ENCODE assay signal across 23 cellular contexts in genomic region chr2:30978854-30979253, GRCh38.
"Had no signal": no experiment of that assay in that cellular context is flagged by ENCODE, and none has a peak within 500 bp of the region (broad histone marks: within the 10 kb centered on the region; RNA-seq: fewer than 3 reads in every experiment).

No MANE protein-coding gene starts in this region.

- H3K36me3 ChIP-seq: neural progenitor cell, uterus had no signal

- H3K4me3 ChIP-seq: hepatocyte, neural progenitor cell, smooth muscle cell, testis, uterus had no signal

- H3K36me3 Mint-ChIP-seq: activated CD8-positive, alpha-beta memory T cell treated with anti-CD3 and anti-CD28 coated beads, Interleukin-2, amount 10 ng/mL, durations not matched to agents 7 days and 5 days; activated naive CD4-positive, alpha-beta T cell treated with anti-CD3 and anti-CD28 coated beads, Interleukin-2, amount 50 U/mL, for 24 hours; brain; mesothelial cell of epicardium; naive thymus-derived CD8-positive, alpha-beta T cell; neural progenitor cell had no signal

- H3K9me3 Mint-ChIP-seq: activated CD4-positive, alpha-beta T cell treated with anti-CD3 and anti-CD28 coated beads, Interleukin-2, amount 10 ng/mL, durations not matched to agents 7 days and 5 days; activated CD8-positive, alpha-beta T cell treated with anti-CD3 and anti-CD28 coated beads for 36 hours; activated naive CD4-positive, alpha-beta T cell treated with anti-CD3 and anti-CD28 coated beads, Interleukin-2, amount 50 U/mL, for 24 hours; activated T-helper 1 cell treated with anti-CD3 and anti-CD28 coated beads, Interleukin-12 subunit alpha, Interleukin-12 subunit beta, Interleukin-2, Interleukin-4 antibody, amounts not matched to agents 30 ng/mL and 10 ng/mL and 1 ng/mL, durations not matched to agents 14 hours and 24 hours and 36 hours; brain; mesothelial cell of epicardium; naive thymus-derived CD8-positive, alpha-beta T cell; neural progenitor cell had no signal

- H3K4me1 Mint-ChIP-seq: activated CD4-positive, alpha-beta T cell treated with anti-CD3 and anti-CD28 coated beads, Interleukin-2, amount 10 ng/mL, durations not matched to agents 7 days and 5 days; activated naive CD4-positive, alpha-beta T cell treated with anti-CD3 and anti-CD28 coated beads, Interleukin-2, amount 50 U/mL, for 24 hours had no signal

- H3K27ac Mint-ChIP-seq: activated CD4-positive, alpha-beta T cell treated with anti-CD3 and anti-CD28 coated beads, Interleukin-2, amount 10 ng/mL, durations not matched to agents 7 days and 5 days; activated CD8-positive, alpha-beta memory T cell treated with anti-CD3 and anti-CD28 coated beads, Interleukin-2, amount 10 ng/mL, durations not matched to agents 7 days and 5 days; activated CD8-positive, alpha-beta T cell treated with anti-CD3 and anti-CD28 coated beads for 36 hours; activated naive CD4-positive, alpha-beta T cell treated with anti-CD3 and anti-CD28 coated beads, Interleukin-2, amount 50 U/mL, for 24 hours; activated T-helper 1 cell treated with anti-CD3 and anti-CD28 coated beads, Interleukin-12 subunit alpha, Interleukin-12 subunit beta, Interleukin-2, Interleukin-4 antibody, amounts not matched to agents 30 ng/mL and 10 ng/mL and 1 ng/mL, durations not matched to agents 14 hours and 24 hours and 36 hours; mesothelial cell of epicardium; naive thymus-derived CD8-positive, alpha-beta T cell; neural progenitor cell had no signal

- ATAC-seq: activated CD8-positive, alpha-beta T cell treated with anti-CD3 and anti-CD28 coated beads for 36 hours; naive thymus-derived CD8-positive, alpha-beta T cell; sciatic nerve had no signal

- H3K27me3 Mint-ChIP-seq: activated naive CD4-positive, alpha-beta T cell treated with anti-CD3 and anti-CD28 coated beads, Interleukin-2, amount 50 U/mL, for 24 hours had no signal

- H3K27me3 ChIP-seq: neural progenitor cell, testis, uterus had no signal

- H3K27ac ChIP-seq: hepatocyte, neural progenitor cell, uterus had no signal

- DNase-seq: activated CD4-positive, alpha-beta T cell treated with anti-CD3 and anti-CD28 coated beads, Interleukin-2, amount 10 ng/mL, durations not matched to agents 7 days and 5 days; activated CD8-positive, alpha-beta memory T cell treated with anti-CD3 and anti-CD28 coated beads, Interleukin-2, amount 10 ng/mL, durations not matched to agents 7 days and 5 days; activated CD8-positive, alpha-beta T cell treated with anti-CD3 and anti-CD28 coated beads for 36 hours; activated gamma-delta T cell; left ventricle myocardium superior; mammary epithelial cell; naive thymus-derived CD8-positive, alpha-beta T cell; posterior cingulate gyrus; stimulated activated CD4-positive, alpha-beta T cell treated with anti-CD3 and anti-CD28 coated beads, Interleukin-15, amount 100 ng/mL, for 24 hours; stimulated activated CD4-positive, alpha-beta T cell treated with anti-CD3 and anti-CD28 coated beads, Interleukin-2, amount 100 ng/mL, for 48 hours; stimulated activated CD8-positive, alpha-beta memory T cell treated with anti-CD3 and anti-CD28 coated beads, Interleukin-4, amount 100 ng/mL, for 48 hours; stimulated activated naive CD4-positive, alpha-beta T cell; testis; uterus had no signal

- FAIRE-seq: endometrium had no signal

- H3K4me3 Mint-ChIP-seq: activated CD4-positive, alpha-beta T cell treated with anti-CD3 and anti-CD28 coated beads, Interleukin-2, amount 10 ng/mL, durations not matched to agents 7 days and 5 days; activated CD8-positive, alpha-beta memory T cell treated with anti-CD3 and anti-CD28 coated beads, Interleukin-2, amount 10 ng/mL, durations not matched to agents 7 days and 5 days; activated CD8-positive, alpha-beta T cell treated with anti-CD3 and anti-CD28 coated beads for 36 hours; activated naive CD4-positive, alpha-beta T cell treated with anti-CD3 and anti-CD28 coated beads, Interleukin-2, amount 50 U/mL, for 24 hours; activated T-helper 1 cell treated with anti-CD3 and anti-CD28 coated beads, Interleukin-12 subunit alpha, Interleukin-12 subunit beta, Interleukin-2, Interleukin-4 antibody, amounts not matched to agents 30 ng/mL and 10 ng/mL and 1 ng/mL, durations not matched to agents 14 hours and 24 hours and 36 hours; brain; mesothelial cell of epicardium; naive thymus-derived CD8-positive, alpha-beta T cell; neural progenitor cell had no signal

- H3K9me3 ChIP-seq: testis, uterus had no signal
